25 cellular contexts compared by ENCODE assay signal in the genomic region with DNA sequence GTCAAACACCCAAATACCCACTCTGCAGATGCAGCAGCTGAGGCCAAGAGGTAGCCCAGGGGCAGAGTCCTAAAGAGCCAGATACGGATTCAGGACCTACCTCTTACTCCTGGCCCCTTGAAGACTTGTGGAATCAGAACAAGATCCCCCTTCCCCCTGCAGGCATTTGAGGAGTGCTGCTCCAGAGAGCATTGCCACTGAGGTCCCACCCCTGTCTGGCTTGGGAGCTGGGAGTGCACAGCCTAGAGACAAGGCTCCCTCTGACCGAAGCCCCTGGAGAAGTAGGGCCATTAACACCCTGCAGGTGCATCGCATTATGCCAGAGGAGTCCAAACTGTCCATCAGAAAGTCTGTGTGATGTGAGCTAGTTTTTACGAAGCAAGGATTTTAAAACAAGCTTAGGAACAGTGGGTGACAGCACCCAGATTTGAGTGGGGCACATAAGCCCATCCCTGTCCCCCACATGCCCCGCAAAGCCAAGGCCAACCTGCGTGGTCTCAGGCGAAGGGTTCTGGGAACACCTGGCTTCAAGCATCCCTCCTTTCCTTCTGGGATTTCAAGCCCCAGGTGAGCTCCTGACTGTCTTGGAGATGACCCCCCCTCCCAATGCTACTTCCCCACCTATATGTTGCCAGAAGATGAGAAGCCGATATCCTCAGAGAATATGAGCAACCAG. TPM values are rescaled to one million over a fixed set of nuclear protein-coding genes. Genes with fewer than 3 reads are reported as not detected.
DNase-seq lines count a peak whose midpoint lies in the region; ATAC-seq, FAIRE-seq and TF ChIP-seq lines count a peak whose summit lies in the region.
"Had no signal": no experiment of that assay in that cellular context is flagged by ENCODE, and none has a peak within 500 bp of the region (broad histone marks: within the 10 kb centered on the region; RNA-seq: fewer than 3 reads in every experiment).

No MANE protein-coding gene starts in this region.

- dilution Hi-C loops in endothelial cell of umbilical vein (cut with MboI; ENCODE audit: extremely low pct_ligation_motif_present, low sequenced_read_pairs): no loop called here

- BruUV-seq in endothelial cell of umbilical vein (replicated peaks; lab: Mats Ljungman, UMichigan): TSS peak; percentile 6

- H3K27ac ChIP-seq in endothelial cell of umbilical vein (ENCODE audit: insufficient read depth, low read depth, low read length) (no peak overlapping the region), kidney (ENCODE audit: low read depth in 2 of 2, low read length in 2 of 2) (no peak overlapping the region), testis (no peak overlapping the region), right lobe of liver (no peak overlapping the region)
- H3K27ac ChIP-seq: PC-9, SJCRH30 had no signal

- POLR2A ChIA-PET in endothelial cell of umbilical vein (lab: Charles Lee): no interaction called here

- DNase-seq in endothelial cell of umbilical vein (ENCODE audit: low read depth, low spot score) (no peak), kidney (peak; percentile 56), omental fat pad (ENCODE audit: low spot score) (no peak), testis (peak; percentile 9), right lobe of liver (no peak), NCI-H345 treated with DMSO at 0.1 percent for 48 hours (lab: John Stamatoyannopoulos, UW; ENCODE audit: unreplicated experiment) (no peak), NOMO-1 treated with DMSO at 0.1 percent for 48 hours (lab: John Stamatoyannopoulos, UW; ENCODE audit: unreplicated experiment) (no peak)
- DNase-seq: C1 segment of cervical spinal cord; CD4-positive, alpha-beta memory T cell; COR-L47; DMS53; HCEC 1CT; KG1; MG63; NCI-H1105 treated with DMSO at 0.1 percent for 48 hours; NCI-H146; NCI-H2029; NCI-H446 treated with DMSO at 0.1 percent for 48 hours; NCI-H526; NCI-H82; NK-92 treated with Interleukin-12 subunit alpha and Interleukin-12 subunit beta, amount 100 ng/mL, for 24 hours; PC-9 had no signal

- H3K36me3 ChIP-seq in endothelial cell of umbilical vein (ENCODE audit: control insufficient read depth in 2 of 2, extremely low read depth in 1 of 2, insufficient read depth in 2 of 2, low read length in 2 of 2): peaks cover 0 to 9% of the 10 kb centered on the region in 2 experiments
- peaks cover 0 to 4% of the 10 kb centered on the region in 2 donors for H3K36me3 ChIP-seq in kidney (ENCODE audit: control insufficient read depth in 1 of 2, insufficient read depth in 2 of 2, low read length in 2 of 2)
- no peaks in the 10 kb centered on the region for H3K36me3 ChIP-seq in testis (ENCODE audit: low read depth, missing control alignments)
- peaks cover 0 to 31% (median 0%) of the 10 kb centered on the region in 4 donors for H3K36me3 ChIP-seq in right lobe of liver
- H3K36me3 ChIP-seq: MG63 had no signal

- H3K4me1 ChIP-seq in endothelial cell of umbilical vein (ENCODE audit: control insufficient read depth, extremely low read depth, insufficient read depth, low read length): no peaks in the 10 kb centered on the region
- no peaks in the 10 kb centered on the region for H3K4me1 ChIP-seq in kidney (ENCODE audit: control insufficient read depth in 1 of 2, insufficient read depth in 1 of 2, low read depth in 1 of 2, low read length in 2 of 2)
- H3K4me1 ChIP-seq in testis: no peaks in the 10 kb centered on the region
- no peaks in the 10 kb centered on the region for H3K4me1 ChIP-seq in right lobe of liver

- CTCF ChIA-PET in endothelial cell of umbilical vein (lab: Charles Lee): interaction anchor here (1.0 to 1.7 kb wide), 3 partner anchors 9 to 44 kb away, joined by 3 to 4 read pairs (median 3); no protein-coding TSS in a partner anchor

- H3K27me3 ChIP-seq in endothelial cell of umbilical vein (ENCODE audit: control insufficient read depth in 2 of 2, insufficient read depth in 2 of 2, low read length in 2 of 2) (no peaks in the 10 kb centered on the region), testis (no peaks in the 10 kb centered on the region), right lobe of liver (no peaks in the 10 kb centered on the region)
- H3K27me3 ChIP-seq: MG63, SJCRH30 had no signal

- TF ChIP-seq CTCF in endothelial cell of umbilical vein (IDR thresholded peaks at IDR 0.05; ENCODE audit: extremely low read depth in 1 of 2, insufficient read depth in 1 of 2, low read depth in 1 of 2, low read length in 2 of 2) (no peak), kidney (IDR thresholded peaks at IDR 0.05; ENCODE audit: borderline replicate concordance, extremely low read depth, insufficient read depth) (no peak), omental fat pad (IDR thresholded peaks at IDR 0.05) (no peak), testis (IDR thresholded peaks at IDR 0.05) (no peak), right lobe of liver (IDR thresholded peaks at IDR 0.05) (no peak)

- H4K20me1 ChIP-seq in endothelial cell of umbilical vein (replicated peaks; ENCODE audit: control insufficient read depth, extremely low read depth, insufficient read depth, low read length): no peaks in the 10 kb centered on the region

- FAIRE-seq in endothelial cell of umbilical vein (lab: Jason Lieb, UNC) (no peak), kidney (lab: Jason Lieb, UNC) (no peak)
- FAIRE-seq: G401.6, H1 had no signal

- H3K4me2 ChIP-seq in endothelial cell of umbilical vein (ENCODE audit: insufficient read depth, low read length): no peak overlapping the region
- H3K4me2 ChIP-seq: PC-9 had no signal

- no peaks in the 10 kb centered on the region for H3K9me3 ChIP-seq in endothelial cell of umbilical vein (replicated peaks; ENCODE audit: control insufficient read depth, insufficient read depth, low read length)
- no peaks in the 10 kb centered on the region for H3K9me3 ChIP-seq in kidney (ENCODE audit: control insufficient read depth in 1 of 2, low read length in 2 of 2)
- no peaks in the 10 kb centered on the region for H3K9me3 ChIP-seq in testis
- H3K9me3 ChIP-seq in right lobe of liver: no peaks in the 10 kb centered on the region
- H3K9me3 ChIP-seq: MG63, SJCRH30 had no signal

- intact Hi-C loops in endothelial cell of umbilical vein (cut with micrococcal nuclease): no loop called here
- intact Hi-C loops in kidney (cut with DNase I): no loop called here
- intact Hi-C loops in testis (cut with DNase I; ENCODE audit: low total_unique reads): no loop called here
- intact Hi-C loops in right lobe of liver (cut with DNase I): no loop called here

- no peak overlapping the region for H2AFZ ChIP-seq in endothelial cell of umbilical vein (ENCODE audit: low read depth, low read length)
- H2AFZ ChIP-seq: PC-9 had no signal

- H3K9ac ChIP-seq in endothelial cell of umbilical vein (replicated peaks; ENCODE audit: extremely low read depth, insufficient read depth, low read length): no peak overlapping the region
- no peak overlapping the region for H3K9ac ChIP-seq in kidney (ENCODE audit: low read length in 2 of 2)

- WGBS in testis, 2 donors: 94 to 96% methylated on average over 8 of the region's 8 CpGs
- WGBS in right lobe of liver (ENCODE audit: insufficient coverage, low coverage, low lambda C conversion rate, missing lambda C conversion rate): 93% methylated on average over 3 of the region's 8 CpGs

- H3K79me2 ChIP-seq in endothelial cell of umbilical vein (ENCODE audit: control insufficient read depth, insufficient read depth, low read length): no peaks in the 10 kb centered on the region

- TF ChIP-seq POLR2A in endothelial cell of umbilical vein (IDR thresholded peaks at IDR 0.05; ENCODE audit: low read depth, low read length): no peak
- no peak for TF ChIP-seq POLR2A in testis (IDR thresholded peaks at IDR 0.05)
- no peak for TF ChIP-seq POLR2A in right lobe of liver (IDR thresholded peaks at IDR 0.05)

- no peaks in the 10 kb centered on the region for H3K9me1 ChIP-seq in endothelial cell of umbilical vein (replicated peaks; ENCODE audit: control insufficient read depth, extremely low read depth, insufficient read depth, low read length)

- H3K4me3 ChIP-seq in endothelial cell of umbilical vein (replicated peaks in 1 of 3; ENCODE audit: insufficient read depth in 1 of 3, low read depth in 1 of 3, low read length in 3 of 3) (no peak overlapping the region), kidney (ENCODE audit: low read length in 2 of 2) (no peak overlapping the region), testis (no peak overlapping the region), right lobe of liver (no peak overlapping the region)
- H3K4me3 ChIP-seq: MG63, PC-9, SJCRH30 had no signal

- ATAC-seq in omental fat pad (ENCODE audit: low FRiP score) (peak; percentile 21), right lobe of liver (no peak)

RNA-seq across cellular contexts. Expression of a gene that starts 48.4 kb away (rescaled TPM):
- total RNA-seq in endothelial cell of umbilical vein (14.7 and 24.7 TPM in 2 replicates), kidney (41.5 TPM), omental fat pad (10 to 100 TPM; 26.9 to 39.1 (median 34.5) TPM), testis (10 to 100 TPM; 26.4 to 40.6 TPM), right lobe of liver (10 to 100 TPM; 12.1 to 26.3 (median 17.0) TPM)
- polyA plus RNA-seq in endothelial cell of umbilical vein (20.2 and 27.3 TPM in 2 replicates), kidney (ENCODE audit: insufficient read depth, low read depth, low replicate concordance) (24.3 TPM), testis (ENCODE audit: insufficient read depth, low read depth, low replicate concordance) (37.3 TPM)
- 25.3 and 28.8 TPM in 2 replicates for polyA plus RNA-seq in endothelial cell of umbilical vein (2011; cell fraction: cytosol; rRNA removed)
- 75.2 and 99.2 TPM in 2 replicates for polyA plus RNA-seq in endothelial cell of umbilical vein (2011; cell fraction: nucleus; rRNA removed)
- polyA plus RNA-seq in endothelial cell of umbilical vein (2012): 23.2 and 30.1 TPM in 2 replicates
- polyA minus RNA-seq in endothelial cell of umbilical vein: 36.1 and 36.8 TPM in 2 replicates
- 9.4 TPM for polyA minus RNA-seq in endothelial cell of umbilical vein (2011; cell fraction: cytosol; rRNA and poly(A)+ RNA removed)
- polyA minus RNA-seq in endothelial cell of umbilical vein (2011; cell fraction: nucleus; rRNA and poly(A)+ RNA removed): 25.5 and 32.7 TPM in 2 replicates

RNA-seq across cellular contexts. Expression of a gene that starts 55.3 kb away (rescaled TPM):
- total RNA-seq in endothelial cell of umbilical vein (17.2 and 22.1 TPM in 2 replicates), kidney (42.1 TPM), omental fat pad (10 to 100 TPM; 18.0 to 52.2 (median 32.5) TPM), testis (100 to 1,000 TPM in 1 of 2 donors, 10 to 100 TPM in 1; 82.7 to 107 TPM), right lobe of liver (10 to 100 TPM in 4 of 6 experiments, 1 to 10 TPM in 2; 7.4 to 27.8 (median 13.2) TPM)
- polyA plus RNA-seq in endothelial cell of umbilical vein (12.4 and 14.1 TPM in 2 replicates), kidney (ENCODE audit: insufficient read depth, low read depth, low replicate concordance) (3.0 TPM), testis (ENCODE audit: insufficient read depth, low read depth, low replicate concordance) (15.8 TPM)
- polyA plus RNA-seq in endothelial cell of umbilical vein (2011; cell fraction: cytosol; rRNA removed): 6.9 and 7.2 TPM in 2 replicates
- 18.9 and 23.5 TPM in 2 replicates for polyA plus RNA-seq in endothelial cell of umbilical vein (2011; cell fraction: nucleus; rRNA removed)
- 10.1 and 19.7 TPM in 2 replicates for polyA plus RNA-seq in endothelial cell of umbilical vein (2012)
- 14.8 and 26.7 TPM in 2 replicates for polyA minus RNA-seq in endothelial cell of umbilical vein
- 1.8 TPM for polyA minus RNA-seq in endothelial cell of umbilical vein (2011; cell fraction: cytosol; rRNA and poly(A)+ RNA removed)
- polyA minus RNA-seq in endothelial cell of umbilical vein (2011; cell fraction: nucleus; rRNA and poly(A)+ RNA removed): 21.3 and 35.4 TPM in 2 replicates

Comparison
In these comparisons a context has a peak if more than half of its experiments do, and no peak if none do; other contexts are left out.
1. DNase-seq: peak in kidney (single experiment) and testis (single experiment); none in endothelial cell of umbilical vein (single experiment), omental fat pad (single experiment), right lobe of liver (0 of 3), NCI-H345 treated with DMSO at 0.1 percent for 48 hours (single experiment) and NOMO-1 treated with DMSO at 0.1 percent for 48 hours (single experiment).